ENCODE assay signal across 23 cellular contexts in the genomic region with DNA sequence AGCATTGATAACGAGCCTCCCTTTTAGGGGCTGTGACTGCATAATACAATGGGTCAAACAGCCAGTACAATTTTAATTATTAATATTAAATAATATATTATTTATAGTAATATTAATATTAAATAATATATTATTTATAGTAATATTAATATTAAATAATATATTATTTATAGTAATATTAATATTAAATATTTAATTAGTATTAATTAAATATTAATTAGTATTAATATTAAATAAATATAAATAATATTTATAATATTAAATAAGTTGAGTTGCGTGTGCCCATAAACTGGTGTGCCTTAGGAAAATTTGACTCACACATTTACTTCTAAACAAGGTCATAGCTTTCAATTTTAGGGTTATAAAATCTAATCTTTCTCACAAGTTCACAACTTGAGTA.
DNase-seq lines count a peak whose midpoint lies in the region; ATAC-seq, FAIRE-seq and TF ChIP-seq lines count a peak whose summit lies in the region.
"Had no signal": no experiment of that assay in that cellular context is flagged by ENCODE, and none has a peak within 500 bp of the region (broad histone marks: within the 10 kb centered on the region; RNA-seq: fewer than 3 reads in every experiment).

No MANE protein-coding gene starts in this region.

- no peak for TF ChIP-seq CTCF in pancreas (IDR thresholded peaks at IDR 0.05)
- no peak for TF ChIP-seq CTCF in lower leg skin (IDR thresholded peaks at IDR 0.05)

- no peaks in the 10 kb centered on the region for H3K36me3 ChIP-seq in pancreas

- H3K4me3 ChIP-seq in pancreas: no peak overlapping the region
- no peak overlapping the region for H3K4me3 ChIP-seq in lower leg skin (ENCODE audit: low read depth, poor library complexity, severe bottlenecking)
- H3K4me3 ChIP-seq: A549, GM12878, GM23248 had no signal

- FAIRE-seq in A204.1 (lab: Jason Lieb, UNC): peak; percentile 99
- peak; percentile 100 for FAIRE-seq in TTC549 (lab: Jason Lieb, UNC)
- peak; percentile 71 for FAIRE-seq in endometrium (lab: Jason Lieb, UNC)
- FAIRE-seq in pancreas (lab: Jason Lieb, UNC): peak; percentile 99
- FAIRE-seq: A549, GM12878, GM19239, H1 had no signal

- H3K27me3 ChIP-seq in pancreas: no peaks in the 10 kb centered on the region

- intact Hi-C loops in pancreas (cut with DNase I) (no loop called here), lower leg skin (cut with DNase I; ENCODE audit: low total_unique reads) (no loop called here)

- no peak overlapping the region for H3K27ac ChIP-seq in pancreas
- no peak overlapping the region for H3K27ac ChIP-seq in substantia nigra (ENCODE audit: low read depth, low read length, poor library complexity, severe bottlenecking)
- H3K27ac ChIP-seq: 22Rv1, A549, GM23248 had no signal

- ATAC-seq in pancreas: no peak
- ATAC-seq: A549, GM12878, HCT116 had no signal

- H3K9me3 ChIP-seq in pancreas: no peaks in the 10 kb centered on the region

- no peak for TF ChIP-seq POLR2A in lower leg skin (IDR thresholded peaks at IDR 0.05)

- peaks cover 0 to 3% (median 0%) of the 10 kb centered on the region in 3 donors for H3K4me1 ChIP-seq in pancreas
- H3K4me1 ChIP-seq: A549 had no signal

- no peak for DNase-seq in pancreas
- no peak for DNase-seq in substantia nigra (lab: John Stamatoyannopoulos, UW)
- DNase-seq in lower leg skin (ENCODE audit: low spot score in 2 of 2): no peak
- no peak for DNase-seq in LoVo (ENCODE audit: low spot score)
- DNase-seq in DMS153 treated with DMSO at 0.1 percent for 48 hours (lab: John Stamatoyannopoulos, UW; ENCODE audit: unreplicated experiment): no peak
- DNase-seq: ACHN; C1 segment of cervical spinal cord; Calu3; CD4-positive, alpha-beta memory T cell; COR-L47; DND-41; GDM1; GM23248; H9 had no signal

- 87 to 94% methylated on average over 2 of the region's 2 CpGs for WGBS in pancreas, 2 donors
- 90% methylated on average over 2 of the region's 2 CpGs for WGBS in lower leg skin, 2 donors
